Comparison of ENCODE assay signal across 26 cellular contexts in the genomic region with DNA sequence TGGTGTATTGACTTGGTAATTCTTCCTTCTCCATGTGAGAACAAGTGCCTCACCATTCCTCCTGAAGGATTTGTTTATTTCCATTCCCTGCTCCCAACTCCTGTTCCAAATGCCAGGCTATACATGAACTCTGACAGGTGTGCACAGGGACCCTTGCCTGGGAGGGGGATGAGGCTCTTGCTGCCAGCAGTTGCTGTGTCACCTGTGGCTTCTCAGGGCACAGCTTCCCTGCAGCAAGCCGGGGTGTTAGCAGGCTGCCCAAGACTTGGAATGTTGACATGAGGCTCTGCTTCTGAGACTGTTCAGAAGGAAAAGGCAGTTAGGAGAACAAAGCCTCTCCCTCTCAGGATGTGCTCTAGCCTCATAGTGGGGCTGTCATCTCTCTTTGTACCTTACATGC.
"Had no signal": no experiment of that assay in that cellular context is flagged by ENCODE, and none has a peak within 500 bp of the region (broad histone marks: within the 10 kb centered on the region; RNA-seq: fewer than 3 reads in every experiment).

No MANE protein-coding gene starts in this region.

- H3K4me1 ChIP-seq: gastroesophageal sphincter, psoas muscle, sigmoid colon, uterus had no signal

- H3K27me3 Mint-ChIP-seq: activated naive CD4-positive, alpha-beta T cell treated with anti-CD3 and anti-CD28 coated beads, Interleukin-2, amount 50 U/mL, for 24 hours; activated T-cell treated with anti-CD3 and anti-CD28 coated beads, Interleukin-2, amount 50 U/mL, for 24 hours; effector memory CD8-positive, alpha-beta T cell; naive thymus-derived CD8-positive, alpha-beta T cell; T-cell had no signal

- H3K36me3 Mint-ChIP-seq: type B pancreatic cell had no signal

- H3K9ac ChIP-seq: parathyroid adenoma had no signal

- H3K9me3 Mint-ChIP-seq: activated naive CD4-positive, alpha-beta T cell treated with anti-CD3 and anti-CD28 coated beads, Interleukin-2, amount 50 U/mL, for 24 hours; activated T-cell treated with anti-CD3 and anti-CD28 coated beads, Interleukin-2, amount 50 U/mL, for 24 hours; activated T-helper 2 cell treated with anti-CD3 and anti-CD28 coated beads, Interferon-gamma antibody, Interleukin-2, Interleukin-4, amounts not matched to agents 10 μg/mL and 5 μg/mL and 100 μg/mL, durations not matched to agents 14 hours and 24 hours and 36 hours; neural crest cell; stimulated activated effector memory CD8-positive, alpha-beta T cell treated with anti-CD3 and anti-CD28 coated beads, Interleukin-12 subunit alpha, Interleukin-12 subunit beta, amount 100 ng/mL, for 72 hours; T-cell had no signal

- ATAC-seq: effector memory CD8-positive, alpha-beta T cell; gastroesophageal sphincter; naive thymus-derived CD8-positive, alpha-beta T cell; psoas muscle; stimulated activated effector memory CD8-positive, alpha-beta T cell treated with anti-CD3 and anti-CD28 coated beads, Interleukin-12 subunit alpha, Interleukin-12 subunit beta, amount 100 ng/mL, for 72 hours; T-cell had no signal

- H3K27me3 ChIP-seq: sigmoid colon, uterus had no signal

- H3K9me3 ChIP-seq: gastroesophageal sphincter, psoas muscle, sigmoid colon, thoracic aorta, uterus had no signal

- H3K79me2 ChIP-seq: parathyroid adenoma had no signal

- H3K4me3 Mint-ChIP-seq: activated naive CD4-positive, alpha-beta T cell treated with anti-CD3 and anti-CD28 coated beads, Interleukin-2, amount 50 U/mL, for 24 hours; activated T-cell treated with anti-CD3 and anti-CD28 coated beads, Interleukin-2, amount 50 U/mL, for 24 hours; effector memory CD8-positive, alpha-beta T cell; naive thymus-derived CD8-positive, alpha-beta T cell; neural crest cell; stimulated activated effector memory CD8-positive, alpha-beta T cell treated with anti-CD3 and anti-CD28 coated beads, Interleukin-12 subunit alpha, Interleukin-12 subunit beta, amount 100 ng/mL, for 72 hours; T-cell; T-helper 2 cell treated with Interferon-gamma antibody and Interleukin-4, amounts not matched to agents 5 μg/mL and 100 μg/mL, for 36 hours; type B pancreatic cell had no signal

- H3K36me3 ChIP-seq: gastroesophageal sphincter, sigmoid colon, thoracic aorta, uterus had no signal

- H3K4me1 Mint-ChIP-seq: activated naive CD4-positive, alpha-beta T cell treated with anti-CD3 and anti-CD28 coated beads, Interleukin-2, amount 50 U/mL, for 24 hours had no signal

- H3K4me3 ChIP-seq: coronary artery, gastroesophageal sphincter, psoas muscle, sigmoid colon, thoracic aorta, uterus had no signal

- H3K27ac Mint-ChIP-seq: activated naive CD4-positive, alpha-beta T cell treated with anti-CD3 and anti-CD28 coated beads, Interleukin-2, amount 50 U/mL, for 24 hours; activated T-helper 2 cell treated with anti-CD3 and anti-CD28 coated beads, Interferon-gamma antibody, Interleukin-2, Interleukin-4, amounts not matched to agents 10 μg/mL and 5 μg/mL and 100 μg/mL, durations not matched to agents 14 hours and 24 hours and 36 hours; stimulated activated effector memory CD8-positive, alpha-beta T cell treated with anti-CD3 and anti-CD28 coated beads, Interleukin-12 subunit alpha, Interleukin-12 subunit beta, amount 100 ng/mL, for 72 hours; T-helper 2 cell treated with Interferon-gamma antibody and Interleukin-4, amounts not matched to agents 5 μg/mL and 100 μg/mL, for 36 hours; type B pancreatic cell had no signal

- H2AFZ ChIP-seq: parathyroid adenoma had no signal

- H3K27ac ChIP-seq: coronary artery, gastroesophageal sphincter, parathyroid adenoma, psoas muscle, sigmoid colon, thoracic aorta, uterus had no signal

- DNase-seq: activated CD4-positive, alpha-beta T cell treated with anti-CD3 and anti-CD28 coated beads for 48 hours; activated CD4-positive, alpha-beta T cell treated with anti-CD3 and anti-CD28 coated beads, Interleukin-2, amount 50 U/mL, for 48 hours; activated CD8-positive, alpha-beta memory T cell treated with anti-CD3 and anti-CD28 coated beads, Interleukin-2, amount 50 U/mL, for 48 hours; activated T-cell treated with anti-CD3 and anti-CD28 coated beads, Interleukin-2, amount 50 U/mL, for 24 hours; anterior cingulate cortex; effector memory CD8-positive, alpha-beta T cell; hippocampal formation; kidney; midbrain; naive thymus-derived CD8-positive, alpha-beta T cell; nucleus accumbens; psoas muscle; sigmoid colon; stimulated activated CD4-positive, alpha-beta T cell treated with anti-CD3 and anti-CD28 coated beads, Interleukin-4, amount 100 ng/mL, for 24 hours; T-cell; uterus had no signal
